In the genomic region with DNA sequence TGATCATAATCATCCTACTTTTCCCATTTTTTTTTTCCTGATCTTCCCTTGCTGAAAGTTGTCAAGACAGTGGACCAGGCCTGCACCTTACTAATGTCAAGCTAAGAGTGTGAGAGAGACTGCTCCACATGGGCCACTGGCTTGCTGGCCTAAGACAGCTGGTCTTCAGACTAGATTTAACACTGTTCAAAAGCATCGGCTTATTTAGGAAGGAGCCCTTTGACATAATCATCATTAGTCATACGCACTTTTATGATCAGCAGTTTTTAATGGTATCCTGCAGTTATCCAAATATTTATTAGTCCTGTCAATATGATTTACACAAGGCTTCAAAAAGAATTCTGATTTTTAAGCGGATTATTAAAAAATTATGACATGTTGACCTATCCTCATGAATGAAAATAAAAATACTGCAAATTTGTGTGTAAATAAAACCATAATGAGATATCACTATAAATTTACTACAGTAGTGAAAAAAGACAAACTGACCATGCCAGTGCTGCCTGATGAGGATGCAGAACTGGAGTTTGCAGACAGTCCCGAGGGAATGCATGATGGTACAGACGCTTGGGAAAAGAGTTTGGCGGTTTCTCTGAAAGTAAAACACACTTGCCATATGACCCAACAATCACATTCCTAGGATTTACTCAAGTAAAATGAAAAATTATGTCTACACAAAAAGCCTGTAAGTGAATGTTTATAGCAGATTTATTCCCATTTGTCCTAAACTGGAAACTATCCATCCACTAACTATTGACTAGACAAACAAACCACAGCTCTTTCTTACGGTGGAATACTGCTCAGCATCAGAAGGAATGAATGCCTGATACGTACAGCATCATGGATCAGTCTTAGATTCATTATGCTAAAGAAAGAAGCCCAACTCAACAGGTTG, we compare ENCODE assay signal across 17 cellular contexts.
DNase-seq lines count a peak whose midpoint lies in the region; ATAC-seq and TF ChIP-seq lines count a peak whose summit lies in the region.
"Had no signal": no experiment of that assay in that cellular context is flagged by ENCODE, and none has a peak within 500 bp of the region (broad histone marks: within the 10 kb centered on the region; RNA-seq: fewer than 3 reads in every experiment).

No MANE protein-coding gene starts in this region.

- H3K79me2 ChIP-seq in fibroblast of lung (ENCODE audit: control insufficient read depth, insufficient read depth, low read length) (no peaks in the 10 kb centered on the region), osteoblast (ENCODE audit: insufficient read depth, low read length) (no peaks in the 10 kb centered on the region)

- no peak overlapping the region for H3K4me3 ChIP-seq in fibroblast of lung (replicated peaks in 1 of 4; ENCODE audit: control extremely low read depth in 1 of 4, insufficient read depth in 1 of 4, low read depth in 3 of 4, low read length in 4 of 4)
- H3K4me3 ChIP-seq in osteoblast (ENCODE audit: insufficient read depth, low read length), result no peak overlapping the region
- H3K4me3 ChIP-seq: GM23338 had no signal

- ATAC-seq in GM18517 (IDR thresholded peaks at IDR 0.05; ENCODE audit: unreplicated experiment), result no peak
- no peak for ATAC-seq in GM21723 (IDR thresholded peaks at IDR 0.05; ENCODE audit: unreplicated experiment)
- ATAC-seq: GM23338, HepG2 had no signal

- H3K4me2 ChIP-seq in fibroblast of lung (ENCODE audit: extremely low read depth, insufficient read depth, low read length) (no peak overlapping the region), osteoblast (ENCODE audit: insufficient read depth, low read length) (no peak overlapping the region)
- H3K4me2 ChIP-seq: GM23338 had no signal

- H3K4me1 ChIP-seq in fibroblast of lung (ENCODE audit: control insufficient read depth, extremely low read depth, insufficient read depth, low read length), result peaks cover 17% of the 10 kb centered on the region
- peaks cover 20% of the 10 kb centered on the region for H3K4me1 ChIP-seq in osteoblast (ENCODE audit: insufficient read depth, low read length)

- no peaks in the 10 kb centered on the region for H3K36me3 ChIP-seq in fibroblast of lung (ENCODE audit: control insufficient read depth, insufficient read depth, low read length)
- H3K36me3 ChIP-seq in osteoblast (ENCODE audit: insufficient read depth, low read length), result no peaks in the 10 kb centered on the region

- H4K20me1 ChIP-seq in fibroblast of lung (ENCODE audit: control insufficient read depth, extremely low read depth, insufficient read depth, low read length) (no peaks in the 10 kb centered on the region), osteoblast (ENCODE audit: insufficient read depth, low read length) (no peaks in the 10 kb centered on the region)

- H3K27ac ChIP-seq in fibroblast of lung (ENCODE audit: insufficient read depth, low read length) (no peak overlapping the region), osteoblast (ENCODE audit: low read depth, low read length) (no peak overlapping the region)

- no peak overlapping the region for H3K9ac ChIP-seq in fibroblast of lung (ENCODE audit: insufficient read depth, low read length)

- H2AFZ ChIP-seq in fibroblast of lung (ENCODE audit: low read length), result no peak overlapping the region
- H2AFZ ChIP-seq in osteoblast (ENCODE audit: low read length), result no peak overlapping the region
- H2AFZ ChIP-seq: GM23338 had no signal

- peak; percentile 46 for DNase-seq in ELR (ENCODE audit: low read depth)
- DNase-seq in NCI-H69 (lab: John Stamatoyannopoulos, UW), result peak; percentile 70
- DNase-seq in fibroblast of lung (ENCODE audit: low read depth in 2 of 2), result peak; percentile 36 to 56
- DNase-seq in osteoblast (ENCODE audit: insufficient read length, low spot score, missing footprints), result peak; percentile 76
- no peak for DNase-seq in NCI-H2227 treated with DMSO at 0.1 percent for 48 hours (lab: John Stamatoyannopoulos, UW)
- no peak for DNase-seq in SKM-1 (lab: John Stamatoyannopoulos, UW; ENCODE audit: unreplicated experiment)
- DNase-seq: ACHN; C1 segment of cervical spinal cord; Calu3; CD4-positive, alpha-beta T cell; DMS79; GDM1; H7 had no signal

- H3K27me3 ChIP-seq in fibroblast of lung (ENCODE audit: control insufficient read depth, insufficient read depth, low read length) (no peaks in the 10 kb centered on the region), osteoblast (ENCODE audit: insufficient read depth, low read length) (no peaks in the 10 kb centered on the region)

- TF ChIP-seq CTCF in fibroblast of lung (conservative IDR thresholded peaks at IDR 0.05 in 1 of 2, IDR thresholded peaks at IDR 0.05 in 1 of 2; ENCODE audit: low read depth in 1 of 2, low read length in 2 of 2) (no peak), osteoblast (IDR thresholded peaks at IDR 0.05; ENCODE audit: extremely low read depth, low read depth, low read length) (no peak)

- H3K9me3 ChIP-seq in fibroblast of lung (ENCODE audit: control insufficient read depth, insufficient read depth, low read depth, low read length) (no peaks in the 10 kb centered on the region), osteoblast (ENCODE audit: low read depth, low read length) (no peaks in the 10 kb centered on the region)

Comparison
In these comparisons a context has a peak if more than half of its experiments do, and no peak if none do; other contexts are left out.
1. DNase-seq: peak in ELR (single experiment), NCI-H69 (single experiment), fibroblast of lung (2 of 2) and osteoblast (single experiment); none in NCI-H2227 treated with DMSO at 0.1 percent for 48 hours (single experiment) and SKM-1 (single experiment).